ENCODE assay signal across 2 cellular contexts in the genomic region with DNA sequence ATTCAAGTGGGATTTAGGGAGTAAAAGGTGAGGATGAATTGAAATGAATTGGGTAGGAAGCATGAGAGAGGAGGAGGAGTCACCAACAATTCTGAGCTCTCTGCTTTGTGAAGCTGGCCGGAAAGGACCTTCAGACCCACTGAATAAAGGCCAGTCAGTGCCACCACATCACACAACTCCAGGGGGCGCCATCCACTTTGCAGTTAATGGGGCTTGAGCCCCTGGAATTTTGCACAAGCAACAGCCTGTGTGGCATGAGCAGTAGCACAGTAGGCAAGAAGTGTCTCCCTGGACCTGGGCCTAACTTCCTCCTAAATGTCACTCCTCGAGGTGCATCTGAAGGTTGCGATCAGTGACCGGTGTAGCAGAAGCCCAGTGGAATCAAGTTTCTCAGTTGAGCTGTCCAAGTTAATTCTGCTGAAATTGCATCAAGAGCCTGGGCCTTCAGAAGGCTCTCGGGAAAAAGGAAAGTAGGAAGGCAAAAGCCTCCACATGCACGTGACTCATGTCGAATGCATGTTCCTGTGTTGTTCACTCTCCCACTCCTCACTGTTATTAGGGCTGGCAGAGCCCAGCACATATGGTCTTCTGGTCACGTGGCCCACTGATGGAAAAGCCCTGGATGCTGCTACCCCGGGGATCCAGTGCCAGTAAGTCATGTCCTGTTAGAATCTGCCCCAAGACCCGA.
A peak's percentile ranks its signal among the peaks of the same experiment; 100 is the strongest.
TF ChIP-seq lines count a peak whose summit lies in the region.

No MANE protein-coding gene starts in this region.

TF ChIP-seq in A549, 52 proteins besides CTCF, POLR2A, EP300 and RAD21 (continued from another document):
- 0 out of 2 replicates have a peak, but pooled peaks have one; percentile 10 for TF ChIP-seq USF2 (IDR thresholded peaks at IDR 0.05)

TF ChIP-seq in HCT116, 20 proteins besides CTCF, POLR2A, EP300 and RAD21:
- TF ChIP-seq POLR2AphosphoS5 (IDR thresholded peaks at IDR 0.05; ENCODE audit: low read depth, low read length) (no peak), SP1 (IDR thresholded peaks at IDR 0.05; ENCODE audit: low read depth) (no peak), YY1 (IDR thresholded peaks at IDR 0.05; ENCODE audit: extremely low read depth, insufficient replicate concordance, low read depth, low read length) (no peak), EZH2phosphoT487 (IDR thresholded peaks at IDR 0.05; ENCODE audit: borderline replicate concordance) (no peak), REST (IDR thresholded peaks at IDR 0.05; ENCODE audit: low read depth) (no peak), FOSL1 (IDR thresholded peaks at IDR 0.05; ENCODE audit: low read depth) (no peak), ELF1 (IDR thresholded peaks at IDR 0.05; ENCODE audit: borderline replicate concordance, low read depth) (no peak), CBX3 (IDR thresholded peaks at IDR 0.05; ENCODE audit: low read depth) (no peak)
- TF ChIP-seq, protein P1, sequence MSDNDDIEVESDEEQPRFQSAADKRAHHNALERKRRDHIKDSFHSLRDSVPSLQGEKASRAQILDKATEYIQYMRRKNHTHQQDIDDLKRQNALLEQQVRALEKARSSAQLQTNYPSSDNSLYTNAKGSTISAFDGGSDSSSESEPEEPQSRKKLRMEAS (IDR thresholded peaks at IDR 0.05): no peak
